In genomic region chr5:177967221-177967887, GRCh38 we compare ENCODE assay signal across 26 cellular contexts. TPM values are rescaled to one million over a fixed set of nuclear protein-coding genes. Genes with fewer than 3 reads are reported as not detected.
DNase-seq lines count a peak whose midpoint lies in the region; ATAC-seq and TF ChIP-seq lines count a peak whose summit lies in the region.
"Had no signal": no experiment of that assay in that cellular context is flagged by ENCODE, and none has a peak within 500 bp of the region (broad histone marks: within the 10 kb centered on the region; RNA-seq: fewer than 3 reads in every experiment).

No MANE protein-coding gene starts in this region.

- no peak for TF ChIP-seq CTCF in RWPE2 (IDR thresholded peaks at IDR 0.05; ENCODE audit: poor library complexity, severe bottlenecking)
- no peak for TF ChIP-seq CTCF in fibroblast of mammary gland (conservative IDR thresholded peaks at IDR 0.05; ENCODE audit: control insufficient read depth, insufficient read depth, low read depth, low read length)
- no peak for TF ChIP-seq CTCF in glutamatergic neuron (IDR thresholded peaks at IDR 0.05; ENCODE audit: partially characterized antibody, unreplicated experiment)

- peak; percentile 43 for DNase-seq in AG08396 (ENCODE audit: low spot score)
- DNase-seq in GM23248: peak; percentile 19
- no peak for DNase-seq in RWPE2 (ENCODE audit: low spot score)
- DNase-seq in fibroblast of mammary gland (ENCODE audit: low read depth): peak; percentile 10
- DNase-seq in glutamatergic neuron: no peak
- no peak for DNase-seq in NCI-H1417 (lab: John Stamatoyannopoulos, UW)
- DNase-seq in dedifferentiated amniotic fluid mesenchymal stem cell (ENCODE audit: extremely low spot score): no peak
- DNase-seq in MV-4-11 (lab: John Stamatoyannopoulos, UW): no peak
- DNase-seq: 8988T, ACHN, Calu3, DMS79 treated with DMSO at 0.1 percent for 48 hours, GDM1, IMR-90, KG1, NCI-H1092, NCI-H1436, NCI-H187, NCI-H2081 treated with DMSO at 0.1 percent for 48 hours, NCI-H2171, NCI-H226, NCI-H510A, NCI-H69 had no signal

- H3K9ac ChIP-seq in GM23248: no peak overlapping the region

- H3K27me3 Mint-ChIP-seq in glutamatergic neuron (ENCODE audit: unreplicated experiment): no peaks in the 10 kb centered on the region

- H2AFZ ChIP-seq in GM23248: no peak overlapping the region

- no peak overlapping the region for H3K4me3 Mint-ChIP-seq in glutamatergic neuron (ENCODE audit: unreplicated experiment)

- H3K27ac ChIP-seq in GM23248 (no peak overlapping the region), RWPE2 (ENCODE audit: poor library complexity, severe bottlenecking) (no peak overlapping the region)

- no peak overlapping the region for H3K4me3 ChIP-seq in GM23248
- H3K4me3 ChIP-seq in RWPE2 (ENCODE audit: severe bottlenecking): no peak overlapping the region
- no peak overlapping the region for H3K4me3 ChIP-seq in fibroblast of mammary gland (ENCODE audit: control insufficient read depth, low read depth, low read length)

- no peaks in the 10 kb centered on the region for H3F3A ChIP-seq in GM23248 (ENCODE audit: insufficient read depth)

- peaks cover 4% of the 10 kb centered on the region for H3K9me3 Mint-ChIP-seq in glutamatergic neuron (ENCODE audit: unreplicated experiment)

- peaks cover 13% of the 10 kb centered on the region for H3K36me3 Mint-ChIP-seq in glutamatergic neuron (ENCODE audit: unreplicated experiment)

- 55 to 69% methylated on average over 8 to 9 of the region's 9 CpGs for WGBS in GM23248 (ENCODE audit: low coverage in 1 of 2, low lambda C conversion rate in 2 of 2, missing lambda C conversion rate in 2 of 2), 2 experiments

- no peaks in the 10 kb centered on the region for H4K20me1 ChIP-seq in GM23248 (ENCODE audit: insufficient read depth)

- peak; percentile 47; the same call in 1 of the 3 replicates for ATAC-seq in RWPE2 (ENCODE audit: low read depth)
- ATAC-seq: Panc1 had no signal

- no peaks in the 10 kb centered on the region for H3K79me2 ChIP-seq in GM23248 (ENCODE audit: insufficient read depth)

- H3K9me3 ChIP-seq in GM23248 (ENCODE audit: low read depth): no peaks in the 10 kb centered on the region
- H3K9me3 ChIP-seq in RWPE2 (ENCODE audit: severe bottlenecking): no peaks in the 10 kb centered on the region

- H3K27ac Mint-ChIP-seq in glutamatergic neuron (ENCODE audit: unreplicated experiment): no peak overlapping the region

- peaks cover 8% of the 10 kb centered on the region; the same call in 1 of the 2 replicates for H3K27me3 ChIP-seq in GM23248 (replicated peaks; ENCODE audit: insufficient read depth)
- H3K27me3 ChIP-seq in RWPE2 (ENCODE audit: insufficient read depth, poor library complexity, severe bottlenecking): peaks cover 16% of the 10 kb centered on the region

- H3K4me1 Mint-ChIP-seq in glutamatergic neuron (ENCODE audit: low read depth, unreplicated experiment): peaks cover 6% of the 10 kb centered on the region

- in situ Hi-C loops in GM23248 (cut with MboI): no loop called here

- H3K36me3 ChIP-seq in GM23248 (ENCODE audit: low read depth): no peaks in the 10 kb centered on the region
- H3K36me3 ChIP-seq in RWPE2 (ENCODE audit: low read depth): no peaks in the 10 kb centered on the region

- no peak overlapping the region for H3K4me2 ChIP-seq in GM23248 (ENCODE audit: unreplicated experiment)

- no peaks in the 10 kb centered on the region for H3K4me1 ChIP-seq in GM23248 (ENCODE audit: insufficient read depth)
- no peaks in the 10 kb centered on the region for H3K4me1 ChIP-seq in RWPE2 (ENCODE audit: insufficient read depth, poor library complexity, severe bottlenecking)

- no peaks in the 10 kb centered on the region for H3K9me2 ChIP-seq in GM23248 (ENCODE audit: insufficient read depth)

RNA-seq across cellular contexts. Expression of gene PROP1, which starts 28.7 kb away (rescaled TPM):
- not detected in 2 replicates for total RNA-seq in GM23248 (2014; rRNA removed; shearing (Covaris generic))
- polyA plus RNA-seq in GM23248 (2016; fragmentation: Nextera tagmentation; extraction: Ambion mirVana): not detected in 2 replicates
- total RNA-seq in glutamatergic neuron (ENCODE audit: unreplicated experiment): not detected
- total RNA-seq: Calu3, H4, IMR-90 had no signal
- polyA plus RNA-seq: BJ, IMR-90 had no signal

Comparison
In these comparisons a context has a peak if more than half of its experiments do, and no peak if none do; other contexts are left out.
1. DNase-seq: peak in AG08396 (single experiment), GM23248 (single experiment) and fibroblast of mammary gland (single experiment); none in RWPE2 (single experiment), glutamatergic neuron (single experiment), NCI-H1417 (0 of 3), dedifferentiated amniotic fluid mesenchymal stem cell (single experiment) and MV-4-11 (single experiment).